8 cellular contexts compared by ENCODE assay signal in the genomic region with DNA sequence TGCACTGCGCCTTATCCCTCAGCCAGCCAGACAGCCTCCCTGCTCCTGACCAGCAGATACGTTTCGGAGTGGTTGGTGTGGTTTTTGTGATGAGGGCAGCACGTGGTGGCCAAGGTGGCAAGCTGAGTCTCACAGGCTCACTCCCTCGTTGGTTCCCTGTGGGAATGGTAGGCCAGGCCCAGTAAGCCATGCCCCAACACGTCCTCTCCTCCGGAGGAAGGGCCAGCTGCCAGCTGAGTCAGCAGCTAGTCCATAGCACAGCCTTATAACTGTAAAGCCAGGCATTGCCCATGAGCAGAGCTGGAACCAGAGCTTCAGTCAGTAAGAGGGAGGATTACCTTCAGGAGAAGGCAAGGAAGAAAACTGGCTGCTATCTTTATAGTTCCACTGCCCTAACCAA. TPM values are rescaled to one million over a fixed set of nuclear protein-coding genes. Genes with fewer than 3 reads are reported as not detected.
A peak's percentile ranks its signal among the peaks of the same experiment; 100 is the strongest.
DNase-seq lines count a peak whose midpoint lies in the region; ATAC-seq and TF ChIP-seq lines count a peak whose summit lies in the region.

No MANE protein-coding gene starts in this region.

- H3K27ac Mint-ChIP-seq in chondrocyte (ENCODE audit: unreplicated experiment), result peak overlapping the region; percentile 81

- H3K4me3 ChIP-seq in osteoblast (ENCODE audit: insufficient read depth, low read length), result peak overlapping the region; percentile 5

- peak overlapping the region; percentile 68 for H3K27ac ChIP-seq in osteoblast (ENCODE audit: low read depth, low read length)

- H3K9me3 Mint-ChIP-seq in chondrocyte (ENCODE audit: low read depth), result no peaks in the 10 kb centered on the region

- no peak overlapping the region for H2AFZ ChIP-seq in osteoblast (ENCODE audit: low read length)

- no peaks in the 10 kb centered on the region for H3K9me3 ChIP-seq in osteoblast (ENCODE audit: low read depth, low read length)

- H3K36me3 ChIP-seq in osteoblast (ENCODE audit: insufficient read depth, low read length), result peaks cover 43% of the 10 kb centered on the region

- H3K36me3 Mint-ChIP-seq in chondrocyte (ENCODE audit: low read depth), result peaks cover 16% of the 10 kb centered on the region

- H3K4me2 ChIP-seq in osteoblast (ENCODE audit: insufficient read depth, low read length), result peak overlapping the region; percentile 18

- H3K4me3 Mint-ChIP-seq in chondrocyte (ENCODE audit: unreplicated experiment), result no peak overlapping the region

- DNase-seq in EL (peak; percentile 81), NCI-H446 (lab: John Stamatoyannopoulos, UW) (peak; percentile 56 to 88), chondrocyte (ENCODE audit: low spot score) (no peak), osteoblast (ENCODE audit: insufficient read length, low spot score, missing footprints) (peak; percentile 98)

- TF ChIP-seq CTCF in chondrocyte (IDR thresholded peaks at IDR 0.05) (no peak), osteoblast (IDR thresholded peaks at IDR 0.05; ENCODE audit: extremely low read depth, low read depth, low read length) (no peak)

- H4K20me1 ChIP-seq in osteoblast (ENCODE audit: insufficient read depth, low read length), result peaks cover 38% of the 10 kb centered on the region

- ATAC-seq in GM18873 (IDR thresholded peaks at IDR 0.05; ENCODE audit: low FRiP score, unreplicated experiment) (no peak), GM19467 (IDR thresholded peaks at IDR 0.05; ENCODE audit: unreplicated experiment) (no peak), GM18519 (IDR thresholded peaks at IDR 0.05; ENCODE audit: low FRiP score, unreplicated experiment) (no peak), HG03565 (IDR thresholded peaks at IDR 0.05; ENCODE audit: unreplicated experiment) (no peak)

- no peaks in the 10 kb centered on the region for H3K27me3 ChIP-seq in osteoblast (ENCODE audit: insufficient read depth, low read length)

- H3K4me1 Mint-ChIP-seq in chondrocyte (ENCODE audit: low read depth), result peaks cover 35% of the 10 kb centered on the region

- H3K4me1 ChIP-seq in osteoblast (ENCODE audit: insufficient read depth, low read length), result peaks cover 30% of the 10 kb centered on the region

- H3K79me2 ChIP-seq in osteoblast (ENCODE audit: insufficient read depth, low read length), result peaks cover 53% of the 10 kb centered on the region

- H3K27me3 Mint-ChIP-seq in chondrocyte (ENCODE audit: low read depth), result no peaks in the 10 kb centered on the region

RNA-seq across cellular contexts. Expression of gene SZRD1, which starts 29.5 kb away (rescaled TPM):
- total RNA-seq in chondrocyte, result 113 to 117 TPM (median 113 TPM) in 3 replicates
- total RNA-seq in osteoblast, result 63.6 and 66.2 TPM in 2 replicates

RNA-seq across cellular contexts. Expression of gene SPATA21, which starts 40.6 kb away (rescaled TPM):
- total RNA-seq in chondrocyte (not detected in 3 replicates), osteoblast (not detected in 2 replicates)

RNA-seq across cellular contexts. Expression of gene NECAP2, which starts 43.9 kb away (rescaled TPM):
- 49.1 to 53.4 TPM (median 51.7 TPM) in 3 replicates for total RNA-seq in chondrocyte
- total RNA-seq in osteoblast, result 76.0 and 76.3 TPM in 2 replicates

RNA-seq across cellular contexts. Expression of gene FBXO42, which starts 44.3 kb away (rescaled TPM):
- 17.8 to 20.9 TPM (median 20.1 TPM) in 3 replicates for total RNA-seq in chondrocyte
- total RNA-seq in osteoblast, result 15.0 and 16.3 TPM in 2 replicates
